21 cellular contexts compared by ENCODE assay signal in the genomic region with DNA sequence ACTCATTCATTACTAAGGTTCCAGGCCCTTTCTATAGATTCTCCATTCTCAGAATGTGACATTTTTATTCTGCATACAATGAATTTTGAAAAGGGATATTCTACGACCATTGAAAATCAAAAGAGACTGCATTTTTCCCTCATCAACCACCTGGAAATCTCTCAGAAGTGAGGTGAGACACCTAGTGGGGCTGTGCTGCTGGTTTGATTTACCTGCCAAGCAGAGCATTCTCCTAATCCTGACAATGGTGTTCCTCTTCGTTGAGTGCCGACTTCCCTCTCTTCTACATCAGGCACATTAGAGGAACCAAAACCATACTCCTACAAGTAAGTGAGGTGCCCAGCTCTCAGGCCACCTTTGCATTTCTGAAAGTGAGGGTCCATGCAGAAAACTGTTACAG. TPM values are rescaled to one million over a fixed set of nuclear protein-coding genes. Genes with fewer than 3 reads are reported as not detected.
DNase-seq lines count a peak whose midpoint lies in the region; ATAC-seq and TF ChIP-seq lines count a peak whose summit lies in the region.
"Had no signal": no experiment of that assay in that cellular context is flagged by ENCODE, and none has a peak within 500 bp of the region (broad histone marks: within the 10 kb centered on the region; RNA-seq: fewer than 3 reads in every experiment).

No MANE protein-coding gene starts in this region.

- peaks cover 8% of the 10 kb centered on the region; the same call in 1 of the 2 replicates for H3F3A ChIP-seq in GM23338 (replicated peaks; ENCODE audit: low read depth)

- DNase-seq in GM10266 (ENCODE audit: extremely low spot score): no peak
- no peak for DNase-seq in GM23338 (ENCODE audit: low spot score)
- DNase-seq in T-helper 17 cell: no peak
- no peak for DNase-seq in DMS79 (lab: John Stamatoyannopoulos, UW)
- DNase-seq in tibial nerve (ENCODE audit: low spot score in 2 of 2): no peak
- no peak for DNase-seq in WTC11 (ENCODE audit: low spot score)
- DNase-seq: ACHN; AML-193; IMR-90; NCI-H1417; NCI-H1930; NCI-H2171; NCI-H526 treated with DMSO at 0.1 percent for 48 hours; NK-92 treated with Interleukin-12 subunit alpha and Interleukin-12 subunit beta, amount 100 ng/mL, for 24 hours; OCI-M1; Right ventricle myocardium superior had no signal

- H3K9me2 ChIP-seq in GM23338 (ENCODE audit: insufficient read depth): no peaks in the 10 kb centered on the region

- no peak for TF ChIP-seq POLR2A in tibial nerve (IDR thresholded peaks at IDR 0.05)

- H3K36me3 ChIP-seq in GM23338 (ENCODE audit: insufficient read depth): peaks cover 11% of the 10 kb centered on the region
- peaks cover 95% of the 10 kb centered on the region for H3K36me3 ChIP-seq in neutrophil
- peaks cover 0 to 87% (median 15%) of the 10 kb centered on the region in 3 donors for H3K36me3 ChIP-seq in tibial nerve

- H3K27ac Mint-ChIP-seq in GM23338: 0 out of 2 replicates have a peak overlapping the region, but pooled peaks have one; percentile 9
- H3K27ac Mint-ChIP-seq in T-helper 17 cell: peak overlapping the region; percentile 41
- no peak overlapping the region for H3K27ac Mint-ChIP-seq in WTC11

- no peaks in the 10 kb centered on the region; the same call in 1 of the 2 replicates for H4K20me1 ChIP-seq in GM23338 (replicated peaks; ENCODE audit: insufficient read depth)

- no peaks in the 10 kb centered on the region for H3K4me1 ChIP-seq in GM23338 (ENCODE audit: insufficient read depth)
- no peaks in the 10 kb centered on the region for H3K4me1 ChIP-seq in neutrophil (ENCODE audit: control insufficient read depth in 1 of 2, insufficient read depth in 1 of 2, low read depth in 1 of 2, low read length in 1 of 2)
- peaks cover 0 to 6% (median 3%) of the 10 kb centered on the region in 4 donors for H3K4me1 ChIP-seq in tibial nerve

- H2AFZ ChIP-seq in GM23338: no peak overlapping the region

- H3K4me2 ChIP-seq in GM23338: no peak overlapping the region

- WGBS in tibial nerve, 2 donors: 80 to 84% methylated on average over 3 of the region's 3 CpGs

- no peak for TF ChIP-seq EP300 in tibial nerve (IDR thresholded peaks at IDR 0.05)

- H3K9me3 Mint-ChIP-seq in GM23338 (no peaks in the 10 kb centered on the region), WTC11 (no peaks in the 10 kb centered on the region)
- H3K9me3 Mint-ChIP-seq: CD14-positive monocyte had no signal

- H3K79me2 ChIP-seq in GM23338 (replicated peaks; ENCODE audit: insufficient read depth): no peaks in the 10 kb centered on the region

- H3K27ac ChIP-seq in GM23338 (ENCODE audit: low read depth) (no peak overlapping the region), neutrophil (peak overlapping the region; percentile 31), tibial nerve (no peak overlapping the region)

- H3K4me1 Mint-ChIP-seq in GM23338: no peaks in the 10 kb centered on the region; the same call in 2 of the 3 replicates
- H3K4me1 Mint-ChIP-seq in T-helper 17 cell: peaks cover 6% of the 10 kb centered on the region
- no peaks in the 10 kb centered on the region for H3K4me1 Mint-ChIP-seq in WTC11
- H3K4me1 Mint-ChIP-seq: CD14-positive monocyte had no signal

- no peak overlapping the region for H3K4me3 Mint-ChIP-seq in GM23338
- H3K4me3 Mint-ChIP-seq in T-helper 17 cell: no peak overlapping the region
- no peak overlapping the region for H3K4me3 Mint-ChIP-seq in WTC11
- H3K4me3 Mint-ChIP-seq: CD14-positive monocyte had no signal

- CTCF ChIA-PET in WTC11 (lab: Charles Lee): interaction anchor here (0.7 to 6.5 kb wide), 2 partner anchors 11 to 14 kb away, joined by 5 to 42 read pairs; no protein-coding TSS in a partner anchor

- H3K27me3 Mint-ChIP-seq in GM23338 (ENCODE audit: insufficient read depth, low read depth, poor library complexity) (peaks cover 14% of the 10 kb centered on the region), T-helper 17 cell (no peaks in the 10 kb centered on the region), WTC11 (ENCODE audit: low read depth) (no peaks in the 10 kb centered on the region)

- POLR2A ChIA-PET in WTC11 (lab: Charles Lee): no interaction called here

- ATAC-seq in GM23338: no peak
- ATAC-seq in T-helper 17 cell: no peak
- no peak for ATAC-seq in HG02884 (IDR thresholded peaks at IDR 0.05; ENCODE audit: unreplicated experiment)
- ATAC-seq in WTC11: no peak
- ATAC-seq: GM12878 had no signal

- H3K9me3 ChIP-seq in T-helper 17 cell (ENCODE audit: control insufficient read depth, low read length, poor library complexity, severe bottlenecking) (no peaks in the 10 kb centered on the region), neutrophil (no peaks in the 10 kb centered on the region), tibial nerve (no peaks in the 10 kb centered on the region)

- H3K27me3 ChIP-seq in GM23338 (ENCODE audit: insufficient read depth) (no peaks in the 10 kb centered on the region), neutrophil (no peaks in the 10 kb centered on the region), tibial nerve (no peaks in the 10 kb centered on the region)

- H3K36me3 Mint-ChIP-seq in GM23338 (ENCODE audit: low read depth) (peaks cover 49% of the 10 kb centered on the region), T-helper 17 cell (ENCODE audit: low read depth) (peaks cover 8% of the 10 kb centered on the region), WTC11 (peaks cover 25% of the 10 kb centered on the region)

- TF ChIP-seq CTCF in GM10266 (IDR thresholded peaks at IDR 0.05; ENCODE audit: control insufficient read depth, insufficient read depth, low read depth, missing control alignments) (peak; percentile 2), GM23338 (conservative IDR thresholded peaks at IDR 0.05; ENCODE audit: low read depth in 2 of 2) (peak in 1 of 2 experiments; percentile 25; a peak in 1 of 4 replicates), neutrophil (IDR thresholded peaks at IDR 0.05) (no peak), tibial nerve (IDR thresholded peaks at IDR 0.05) (no peak), WTC11 (IDR thresholded peaks at IDR 0.05) (no peak)

- H3K4me3 ChIP-seq in GM23338 (no peak overlapping the region), neutrophil (ENCODE audit: low read depth in 1 of 2, low read length in 1 of 2) (no peak overlapping the region), tibial nerve (no peak overlapping the region)
- H3K4me3 ChIP-seq: GM12878, SK-N-MC had no signal

TF ChIP-seq in GM23338, 12 proteins besides CTCF, POLR2A, EP300 and RAD21:
- no peak for TF ChIP-seq EZH2phosphoT487 (IDR thresholded peaks at IDR 0.05; ENCODE audit: unreplicated experiment)

TF ChIP-seq in WTC11, 78 proteins besides CTCF, POLR2A, EP300 and RAD21 (continues in another document):
- TF ChIP-seq CREB1 (CRISPR knock-in tag; IDR thresholded peaks at IDR 0.05) (no peak), IRF1 (CRISPR knock-in tag; IDR thresholded peaks at IDR 0.05) (no peak), GRHL2 (CRISPR knock-in tag; IDR thresholded peaks at IDR 0.05; ENCODE audit: insufficient replicate concordance, severe bottlenecking) (no peak)
- TF ChIP-seq, protein P1, sequence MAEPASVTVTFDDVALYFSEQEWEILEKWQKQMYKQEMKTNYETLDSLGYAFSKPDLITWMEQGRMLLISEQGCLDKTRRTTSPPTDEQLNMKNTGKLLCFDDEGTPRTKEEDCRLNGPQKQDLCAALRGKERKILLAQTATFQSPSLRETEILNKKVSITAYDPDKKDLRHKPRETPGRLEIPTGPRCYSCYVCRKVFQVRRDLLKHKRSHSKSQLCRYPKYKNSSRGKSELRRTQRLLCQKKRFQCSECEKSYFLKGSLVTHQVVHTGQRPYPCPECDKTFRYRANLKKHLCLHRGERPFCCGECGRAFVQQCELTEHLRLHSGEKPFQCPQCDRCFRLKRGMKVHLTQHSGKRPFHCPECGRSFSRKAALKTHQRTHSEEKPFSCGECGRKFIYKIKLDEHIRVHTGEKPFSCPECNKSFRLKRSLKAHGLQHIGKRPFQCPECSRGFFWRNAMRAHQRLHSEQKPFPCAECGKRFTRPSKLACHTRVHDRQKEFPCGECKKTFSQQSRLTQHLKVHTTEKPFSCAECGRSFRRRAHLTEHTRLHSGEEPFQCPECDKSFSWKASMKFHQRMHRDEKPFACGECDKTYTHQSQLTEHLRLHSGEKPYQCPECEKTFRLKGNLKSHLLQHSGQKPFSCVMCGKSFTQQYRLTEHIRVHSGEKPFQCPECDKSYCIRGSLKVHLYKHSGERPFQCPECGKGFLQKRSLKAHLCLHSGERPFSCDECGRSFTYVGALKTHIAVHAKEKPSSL (CRISPR knock-in tag; conservative IDR thresholded peaks at IDR 0.05): no peak

RNA-seq across cellular contexts. Expression of gene CKB, which starts 14.9 kb away (rescaled TPM):
- total RNA-seq in GM23338 (2014; rRNA removed; shearing (Covaris generic)): 504 and 604 TPM in 2 replicates
- 846 and 852 TPM in 2 replicates for polyA plus RNA-seq in GM23338 (2016; fragmentation: Nextera tagmentation; extraction: Ambion mirVana)
- total RNA-seq in T-helper 17 cell (1 to 10 TPM; 7.0 to 8.0 TPM), tibial nerve (100 to 1,000 TPM in 3 of 4 donors, 10 to 100 TPM in 1; 75.6 to 249 (median 141) TPM), WTC11 (2021) (529 to 555 TPM (median 531 TPM) in 3 replicates)

RNA-seq across cellular contexts. Expression of gene TRMT61A, which starts 21.2 kb away (rescaled TPM):
- total RNA-seq in GM23338 (2014; rRNA removed; shearing (Covaris generic)): 22.0 and 28.2 TPM in 2 replicates
- polyA plus RNA-seq in GM23338 (2016; fragmentation: Nextera tagmentation; extraction: Ambion mirVana): 13.2 and 13.4 TPM in 2 replicates
- total RNA-seq in T-helper 17 cell: 1 to 10 TPM; 8.2 to 8.3 TPM
- total RNA-seq in tibial nerve: 10 to 100 TPM; 17.9 to 32.4 (median 22.4) TPM
- 11.8 to 15.5 TPM (median 12.3 TPM) in 3 replicates for total RNA-seq in WTC11 (2021)

RNA-seq across cellular contexts. Expression of gene BAG5, which starts 54.7 kb away (rescaled TPM):
- total RNA-seq in GM23338 (2014; rRNA removed; shearing (Covaris generic)): 25.4 and 29.2 TPM in 2 replicates
- polyA plus RNA-seq in GM23338 (2016; fragmentation: Nextera tagmentation; extraction: Ambion mirVana): 16.4 and 21.1 TPM in 2 replicates
- 10 to 100 TPM; 28.5 to 32.9 TPM for total RNA-seq in T-helper 17 cell
- 10 to 100 TPM; 26.1 to 36.5 (median 31.7) TPM for total RNA-seq in tibial nerve
- 23.9 to 29.2 TPM (median 24.8 TPM) in 3 replicates for total RNA-seq in WTC11 (2021)

RNA-seq across cellular contexts. Expression of gene COA8, which starts 55.0 kb away (rescaled TPM):
- total RNA-seq in GM23338 (2014; rRNA removed; shearing (Covaris generic)): 61.3 and 82.6 TPM in 2 replicates
- 129 and 130 TPM in 2 replicates for polyA plus RNA-seq in GM23338 (2016; fragmentation: Nextera tagmentation; extraction: Ambion mirVana)
- total RNA-seq in T-helper 17 cell (10 to 100 TPM; 18.3 to 19.4 TPM), tibial nerve (10 to 100 TPM in 3 of 4 donors, 1 to 10 TPM in 1; 7.2 to 31.6 (median 12.3) TPM), WTC11 (2021) (34.7 to 36.7 TPM (median 36.4 TPM) in 3 replicates)

Comparison
In these comparisons a context has a peak if more than half of its experiments do, and no peak if none do; other contexts are left out.
1. RNA of gene CKB, which starts 14.9 kb away (total RNA-seq): 504 to 604 TPM in GM23338, 529 to 555 TPM in WTC11 and 75.6 to 249 TPM in tibial nerve; 7.0 to 8.0 TPM in T-helper 17 cell; every median in the first group is over 4 times any median in the second.